Comparison of ENCODE assay signal across 18 cellular contexts in genomic region chr14:70735043-70735442, GRCh38.
DNase-seq lines count a peak whose midpoint lies in the region; ATAC-seq and TF ChIP-seq lines count a peak whose summit lies in the region.
"Had no signal": no experiment of that assay in that cellular context is flagged by ENCODE, and none has a peak within 500 bp of the region (broad histone marks: within the 10 kb centered on the region; RNA-seq: fewer than 3 reads in every experiment).

No MANE protein-coding gene starts in this region.

- H3K36me3 Mint-ChIP-seq in HFFc6 (ENCODE audit: low read depth): peaks cover 10% of the 10 kb centered on the region; the same call in 1 of the 2 replicates

- intact Hi-C loops in Right ventricle myocardium inferior (cut with DNase I): no loop called here

- H3K4me1 ChIP-seq in cardiac muscle cell (ENCODE audit: low read depth): no peaks in the 10 kb centered on the region
- H3K4me1 ChIP-seq: Caco-2, gastroesophageal sphincter had no signal

- H3K4me3 ChIP-seq in cardiac muscle cell: no peak overlapping the region
- H3K4me3 ChIP-seq: A549, gastroesophageal sphincter, GM23338 had no signal

- POLR2A ChIA-PET in GM10248 (lab: Yijun Ruan, JAX): no interaction called here

- peaks cover 12% of the 10 kb centered on the region for H3K36me3 ChIP-seq in cardiac muscle cell

- ATAC-seq in Right ventricle myocardium inferior (no peak), HG03025 (IDR thresholded peaks at IDR 0.05; ENCODE audit: low FRiP score, unreplicated experiment) (no peak)
- ATAC-seq in stimulated activated naive CD8-positive, alpha-beta T cell treated with anti-CD3 and anti-CD28 coated beads, Interleukin-15, Interleukin-2, amounts not matched to agents 100 U/mL and 50 U/mL, for 24 hours: no peak
- ATAC-seq: A549; activated T-cell treated with anti-CD3 and anti-CD28 coated beads, Interleukin-2, amount 50 U/mL, for 72 hours; gastroesophageal sphincter; GM23338 had no signal

- peaks cover 20% of the 10 kb centered on the region for H3K27me3 Mint-ChIP-seq in HFFc6 (ENCODE audit: insufficient read depth)

- DNase-seq in cardiac muscle cell (ENCODE audit: low read depth in 1 of 2, low spot score in 1 of 2) (peak; percentile 70 to 79), Right ventricle myocardium inferior (ENCODE audit: missing footprints) (no peak), NCI-H2171 treated with DMSO at 0.1 percent for 48 hours (lab: John Stamatoyannopoulos, UW) (peak; percentile 96), T1000 (lab: John Stamatoyannopoulos, UW) (peak; percentile 54), HFFc6 (no peak), GM10248 (ENCODE audit: extremely low spot score) (no peak)
- DNase-seq in stimulated activated naive CD8-positive, alpha-beta T cell treated with anti-CD3 and anti-CD28 coated beads, Interleukin-15, Interleukin-2, amounts not matched to agents 100 U/mL and 50 U/mL, for 24 hours: no peak
- DNase-seq: activated CD4-positive, alpha-beta T cell treated with anti-CD3 and anti-CD28 coated beads, Interleukin-2, amount 50 U/mL, for 48 hours; activated T-cell treated with anti-CD3 and anti-CD28 coated beads, Interleukin-2, amount 50 U/mL, for 72 hours; Caco-2; central memory CD4-positive, alpha-beta T cell; MM.1S; SIG-M5 had no signal

- no peak overlapping the region for H3K27ac Mint-ChIP-seq in HFFc6
- H3K27ac Mint-ChIP-seq: activated T-cell treated with anti-CD3 and anti-CD28 coated beads, Interleukin-2, amount 50 U/mL, for 72 hours; GM23338 had no signal

- H3K27me3 ChIP-seq in cardiac muscle cell: no peaks in the 10 kb centered on the region
- H3K27me3 ChIP-seq: gastroesophageal sphincter had no signal

- H3K4me3 Mint-ChIP-seq in HFFc6: no peak overlapping the region
- H3K4me3 Mint-ChIP-seq: activated T-cell treated with anti-CD3 and anti-CD28 coated beads, Interleukin-2, amount 50 U/mL, for 72 hours; GM23338; neural crest cell had no signal

- H3K4me1 Mint-ChIP-seq in HFFc6 (ENCODE audit: low read depth): no peaks in the 10 kb centered on the region
- H3K4me1 Mint-ChIP-seq: GM23338, neural crest cell had no signal

- no peak overlapping the region for H3K27ac ChIP-seq in cardiac muscle cell
- H3K27ac ChIP-seq: A549, gastroesophageal sphincter had no signal

- no peaks in the 10 kb centered on the region for H3K9me3 ChIP-seq in cardiac muscle cell (ENCODE audit: low read depth)
- H3K9me3 ChIP-seq: A549, Caco-2, gastroesophageal sphincter had no signal

- H3K9me3 Mint-ChIP-seq in HFFc6: peaks cover 5% of the 10 kb centered on the region
- H3K9me3 Mint-ChIP-seq: activated T-cell treated with anti-CD3 and anti-CD28 coated beads, Interleukin-2, amount 50 U/mL, for 72 hours; GM23338; neural crest cell had no signal

- CTCF ChIA-PET in GM10248 (lab: Yijun Ruan, JAX): interaction anchor here (0.9 to 1.4 kb wide), 3 partner anchors 9 to 83 kb away, joined by 3 read pairs; no protein-coding TSS in a partner anchor

- TF ChIP-seq CTCF in cardiac muscle cell (IDR thresholded peaks at IDR 0.05; ENCODE audit: low read depth, low read length) (no peak), HFFc6 (IDR thresholded peaks at IDR 0.05) (no peak), GM10248 (IDR thresholded peaks at IDR 0.05; ENCODE audit: control extremely low read depth, extremely low read depth, low read depth, missing control alignments) (no peak)

Comparison
In these comparisons a context has a peak if more than half of its experiments do, and no peak if none do; other contexts are left out.
1. DNase-seq: peak in cardiac muscle cell (2 of 2), NCI-H2171 treated with DMSO at 0.1 percent for 48 hours (single experiment) and T1000 (single experiment); none in Right ventricle myocardium inferior (single experiment), HFFc6 (single experiment), GM10248 (single experiment) and stimulated activated naive CD8-positive, alpha-beta T cell treated with anti-CD3 and anti-CD28 coated beads, Interleukin-15, Interleukin-2, amounts not matched to agents 100 U/mL and 50 U/mL, for 24 hours (single experiment).